23 cellular contexts compared by ENCODE assay signal in the genomic region with DNA sequence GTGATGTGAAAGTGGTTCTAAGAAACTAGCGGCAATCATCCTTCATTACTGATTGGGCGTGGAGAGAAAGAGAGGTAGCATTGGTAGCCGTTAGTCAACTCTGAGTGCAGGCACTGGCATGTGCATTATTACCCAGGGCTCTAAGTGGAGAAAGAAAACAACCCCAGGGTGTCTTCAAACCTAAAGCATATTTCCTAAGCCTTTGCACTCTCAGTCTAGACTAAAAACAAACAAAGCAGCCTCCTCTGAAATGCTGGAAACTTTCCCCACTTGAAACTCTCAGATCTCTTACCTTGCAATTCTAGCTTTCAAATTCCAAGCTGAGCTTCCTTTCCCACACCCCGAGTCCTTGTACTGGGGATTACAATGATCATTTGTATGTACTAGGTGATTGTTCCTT.
A peak's percentile ranks its signal among the peaks of the same experiment; 100 is the strongest.
DNase-seq lines count a peak whose midpoint lies in the region; ATAC-seq, FAIRE-seq and TF ChIP-seq lines count a peak whose summit lies in the region.
"Had no signal": no experiment of that assay in that cellular context is flagged by ENCODE, and none has a peak within 500 bp of the region (broad histone marks: within the 10 kb centered on the region; RNA-seq: fewer than 3 reads in every experiment).

No MANE protein-coding gene starts in this region.

- FAIRE-seq in HepG2 (lab: Jason Lieb, UNC) = no peak
- FAIRE-seq: A549, G401.6 had no signal

- H2AFZ ChIP-seq in HepG2 (ENCODE audit: low read length) = peak overlapping the region; percentile 22

- H3K36me3 ChIP-seq in HepG2 (replicated peaks in 1 of 2; ENCODE audit: control insufficient read depth in 1 of 2, insufficient read depth in 2 of 2, low read length in 2 of 2) (no peaks in the 10 kb centered on the region), right lobe of liver (no peaks in the 10 kb centered on the region), mesodermal cell (ENCODE audit: control insufficient read depth, insufficient read depth, low read length) (no peaks in the 10 kb centered on the region)
- H3K36me3 ChIP-seq: HAP-1 had no signal

- no TSS peak for BruUV-seq in HepG2 (replicated peaks; lab: Mats Ljungman, UMichigan)

- no peak for TF ChIP-seq RAD21 in HepG2 (CRISPR knock-in tag; IDR thresholded peaks at IDR 0.05)

- no peak overlapping the region for H3K27ac Mint-ChIP-seq in activated T-cell treated with anti-CD3 and anti-CD28 coated beads, Interleukin-2, amount 50 U/mL, for 72 hours
- H3K27ac Mint-ChIP-seq: activated naive CD8-positive, alpha-beta T cell; stimulated activated naive CD8-positive, alpha-beta T cell treated with anti-CD3 and anti-CD28 coated beads, Interleukin-15, Interleukin-2, amounts not matched to agents 100 ng/mL and 50 ng/mL, for 24 hours had no signal

- 48% methylated on average over 4 of the region's 4 CpGs for WGBS in HepG2 (ENCODE audit: low lambda C conversion rate)
- 87% methylated on average over 3 of the region's 4 CpGs for WGBS in right lobe of liver (ENCODE audit: insufficient coverage, low coverage, low lambda C conversion rate, missing lambda C conversion rate)
- 86 to 91% methylated on average over 1 to 3 of the region's 4 CpGs for WGBS in mesodermal cell (ENCODE audit: insufficient coverage in 2 of 2), 2 experiments

- no peak overlapping the region for H3K4me2 ChIP-seq in HepG2 (ENCODE audit: low read depth, low read length)
- H3K4me2 ChIP-seq: A549 had no signal

- H3K4me3 ChIP-seq in HepG2 (replicated peaks in 1 of 3; ENCODE audit: insufficient read depth in 1 of 3, low read depth in 2 of 3, low read length in 3 of 3) (no peak overlapping the region), right lobe of liver (no peak overlapping the region), mesodermal cell (ENCODE audit: extremely low read depth, insufficient read depth, low read length, poor library complexity, severe bottlenecking) (no peak overlapping the region)
- H3K4me3 ChIP-seq: A549, HAP-1 had no signal

- no peaks in the 10 kb centered on the region for H3K36me3 Mint-ChIP-seq in activated T-cell treated with anti-CD3 and anti-CD28 coated beads, Interleukin-2, amount 50 U/mL, for 72 hours (ENCODE audit: insufficient read depth in 2 of 2)

- POLR2A ChIA-PET in HepG2 (lab: Yijun Ruan, JAX) = no interaction called here

- TF ChIP-seq CTCF in HepG2 (CRISPR knock-in tag; IDR thresholded peaks at IDR 0.05) (no peak), right lobe of liver (IDR thresholded peaks at IDR 0.05) (no peak)

- H3K79me2 ChIP-seq in HepG2 (ENCODE audit: insufficient read depth, low read length) = no peaks in the 10 kb centered on the region

- H3K4me1 Mint-ChIP-seq in activated T-cell treated with anti-CD3 and anti-CD28 coated beads, Interleukin-2, amount 50 U/mL, for 72 hours (ENCODE audit: low read depth) = peaks cover 34% of the 10 kb centered on the region

- no peaks in the 10 kb centered on the region for H4K20me1 ChIP-seq in HepG2 (ENCODE audit: insufficient read depth, low read length)

- ATAC-seq in HepG2 (no peak), right lobe of liver (no peak), GM19397 (IDR thresholded peaks at IDR 0.05; ENCODE audit: unreplicated experiment) (no peak), GM21367 (IDR thresholded peaks at IDR 0.05; ENCODE audit: unreplicated experiment) (no peak), GM21723 (IDR thresholded peaks at IDR 0.05; ENCODE audit: unreplicated experiment) (no peak)
- no peak for ATAC-seq in activated T-cell treated with anti-CD3 and anti-CD28 coated beads, Interleukin-2, amount 50 U/mL, for 72 hours (replicated peaks in 1 of 2)
- ATAC-seq: A549, left ventricle myocardium superior, PC-3 had no signal

- no peak overlapping the region for H3K27ac ChIP-seq in HepG2 (ENCODE audit: extremely low read length, insufficient read depth, low read length)
- H3K27ac ChIP-seq in right lobe of liver = no peak overlapping the region
- peak overlapping the region; percentile 71 for H3K27ac ChIP-seq in epithelial cell of prostate
- peak overlapping the region; percentile 39 for H3K27ac ChIP-seq in mesodermal cell (ENCODE audit: low read depth, low read length, severe bottlenecking)
- H3K27ac ChIP-seq: A549 had no signal

- peaks cover 58% of the 10 kb centered on the region for H3K27me3 Mint-ChIP-seq in activated T-cell treated with anti-CD3 and anti-CD28 coated beads, Interleukin-2, amount 50 U/mL, for 72 hours (ENCODE audit: low read depth)

- in situ Hi-C loops in HepG2 (cut with HindIII; ENCODE audit: extremely low pct_ligation_motif_present, low pct_unique_long_range_greater_than_20kb) = no loop called here

- CTCF ChIA-PET in HepG2 (lab: Yijun Ruan, JAX; ENCODE audit: low intra/inter-chr PET ratio, low total read pairs) = no interaction called here

- no peak for TF ChIP-seq POLR2A in HepG2 (IDR thresholded peaks at IDR 0.05; ENCODE audit: insufficient read depth in 1 of 2, low read depth in 2 of 2, low read length in 2 of 2)
- no peak for TF ChIP-seq POLR2A in right lobe of liver (IDR thresholded peaks at IDR 0.05)

- H3K4me3 Mint-ChIP-seq in activated T-cell treated with anti-CD3 and anti-CD28 coated beads, Interleukin-2, amount 50 U/mL, for 72 hours = no peak overlapping the region
- H3K4me3 Mint-ChIP-seq: activated naive CD8-positive, alpha-beta T cell; stimulated activated naive CD8-positive, alpha-beta T cell treated with anti-CD3 and anti-CD28 coated beads, Interleukin-15, Interleukin-2, amounts not matched to agents 100 ng/mL and 50 ng/mL, for 24 hours had no signal

- H3K9me3 Mint-ChIP-seq in activated T-cell treated with anti-CD3 and anti-CD28 coated beads, Interleukin-2, amount 50 U/mL, for 72 hours = no peaks in the 10 kb centered on the region
- H3K9me3 Mint-ChIP-seq: stimulated activated naive CD8-positive, alpha-beta T cell treated with anti-CD3 and anti-CD28 coated beads, Interleukin-15, Interleukin-2, amounts not matched to agents 100 ng/mL and 50 ng/mL, for 24 hours had no signal

- H3K4me1 ChIP-seq in HepG2 (ENCODE audit: insufficient read depth, low read length) = no peaks in the 10 kb centered on the region
- no peaks in the 10 kb centered on the region for H3K4me1 ChIP-seq in right lobe of liver
- H3K4me1 ChIP-seq in mesodermal cell (ENCODE audit: control insufficient read depth, insufficient read depth, low read length, poor library complexity, severe bottlenecking) = peaks cover 34% of the 10 kb centered on the region
- H3K4me1 ChIP-seq: A549, HAP-1 had no signal

- DNase-seq in HepG2 (ENCODE audit: low spot score) = no peak
- no peak for DNase-seq in right lobe of liver
- DNase-seq in epithelial cell of prostate (ENCODE audit: low read depth, low spot score) = peak; percentile 93
- no peak for DNase-seq in activated T-cell treated with anti-CD3 and anti-CD28 coated beads, Interleukin-2, amount 50 U/mL, for 72 hours
- DNase-seq: activated CD4-positive, CD25-positive, alpha-beta regulatory T cell treated with anti-CD3 and anti-CD28 coated beads, Interleukin-2, amount 50 U/mL, for 72 hours; activated CD8-positive, alpha-beta memory T cell treated with anti-CD3 and anti-CD28 coated beads for 24 hours; erythroblast; left ventricle myocardium superior; NCI-H1436 treated with DMSO at 0.1 percent for 48 hours; NCI-H82; PC-3; stimulated activated CD4-positive, alpha-beta T cell treated with anti-CD3 and anti-CD28 coated beads, Interleukin-2, amount 100 ng/mL, for 48 hours; T-helper 9 cell had no signal

- H3K9me3 ChIP-seq in HepG2 (ENCODE audit: low read length) (no peaks in the 10 kb centered on the region), right lobe of liver (no peaks in the 10 kb centered on the region), mesodermal cell (ENCODE audit: control insufficient read depth, low read length) (no peaks in the 10 kb centered on the region)
- H3K9me3 ChIP-seq: A549, Caco-2, HAP-1 had no signal

- no peaks in the 10 kb centered on the region for H3K27me3 ChIP-seq in HepG2 (ENCODE audit: control insufficient read depth in 1 of 2, insufficient read depth in 2 of 2, low read length in 2 of 2)
- H3K27me3 ChIP-seq in right lobe of liver = no peaks in the 10 kb centered on the region

- TF ChIP-seq EP300 in HepG2 (IDR thresholded peaks at IDR 0.05; ENCODE audit: low read depth in 2 of 2, low read length in 2 of 2) (no peak), HepG2 (CRISPR knock-in tag; IDR thresholded peaks at IDR 0.05; ENCODE audit: borderline replicate concordance) (no peak)

- intact Hi-C loops in HepG2 (cut with micrococcal nuclease; ENCODE audit: unreplicated experiment) = no loop called here
- intact Hi-C loops in right lobe of liver (cut with DNase I) = no loop called here

- H3K9ac ChIP-seq in HepG2 (ENCODE audit: insufficient read depth, low read depth, low read length) = no peak overlapping the region

TF ChIP-seq in HepG2, 621 proteins besides CTCF, POLR2A, EP300 and RAD21:
- TF ChIP-seq ZSCAN12 (CRISPR knock-in tag; IDR thresholded peaks at IDR 0.05) = no peak

Comparison
In these comparisons a context has a peak if more than half of its experiments do, and no peak if none do; other contexts are left out.
1. H3K27ac ChIP-seq: peak in epithelial cell of prostate (single experiment) and mesodermal cell (single experiment); none in HepG2 (single experiment) and right lobe of liver (0 of 3).